Comparison of ENCODE assay signal across 1 cellular context in genomic region chr2:33475381-33476099, GRCh38.
TF ChIP-seq lines count a peak whose summit lies in the region.

No MANE protein-coding gene starts in this region.

TF ChIP-seq in K562, 482 proteins besides CTCF, POLR2A, EP300 and RAD21 (continued from another document and continues in another):
- TF ChIP-seq ZNF77 (CRISPR knock-in tag; IDR thresholded peaks at IDR 0.05) (no peak), ESRRB (CRISPR knock-in tag; IDR thresholded peaks at IDR 0.05; ENCODE audit: borderline replicate concordance) (no peak), CHD4 (IDR thresholded peaks at IDR 0.05; ENCODE audit: insufficient read depth, insufficient replicate concordance, low read depth, low read length, poor library complexity, severe bottlenecking) (no peak), MYC (IDR thresholded peaks at IDR 0.05; ENCODE audit: low read depth, low read length) (0 out of 2 replicates have a peak, but pooled peaks have one; percentile 39), MYC (CRISPR knock-in tag; IDR thresholded peaks at IDR 0.05; ENCODE audit: borderline replicate concordance, low read depth) (no peak), ELF1 (tag; IDR thresholded peaks at IDR 0.05) (peak; percentile 59), ZBTB33 (CRISPR knock-in tag; IDR thresholded peaks at IDR 0.05) (0 out of 2 replicates have a peak, but pooled peaks have one; percentile 37), PRMT5 (CRISPR knock-in tag; IDR thresholded peaks at IDR 0.05) (no peak), ETV1 (tag; conservative IDR thresholded peaks at IDR 0.05; ENCODE audit: low read depth) (peak; percentile 36; the same call in 1 of the 2 replicates), ZEB2 (IDR thresholded peaks at IDR 0.05) (peak; percentile 42; the same call in 1 of the 2 replicates), ZNF3 (CRISPR knock-in tag; IDR thresholded peaks at IDR 0.05) (no peak), ZFX (CRISPR knock-in tag; IDR thresholded peaks at IDR 0.05) (no peak), LEF1 (IDR thresholded peaks at IDR 0.05) (peak; percentile 50; the same call in 1 of the 2 replicates), FOXA3 (CRISPR knock-in tag; conservative IDR thresholded peaks at IDR 0.05 in 1 of 2, IDR thresholded peaks at IDR 0.05 in 1 of 2) (peak in 1 of 2 experiments; percentile 61; a peak in 3 of 4 replicates), HDAC2 (IDR thresholded peaks at IDR 0.05) (peak; percentile 70; the same call in 1 of the 2 replicates), KDM1A (IDR thresholded peaks at IDR 0.05) (peak; percentile 44 to 56; a peak in 1 of 4 replicates), CXXC5 (CRISPR knock-in tag; IDR thresholded peaks at IDR 0.05) (peak; percentile 76), ELF2 (CRISPR knock-in tag; IDR thresholded peaks at IDR 0.05) (peak; percentile 73; the same call in 1 of the 2 replicates), ASH1L (IDR thresholded peaks at IDR 0.05; ENCODE audit: borderline replicate concordance, low read depth, partially characterized antibody) (no peak), ID3 (CRISPR knock-in tag; IDR thresholded peaks at IDR 0.05) (no peak), ID3 (tag; IDR thresholded peaks at IDR 0.05) (no peak), IRF1 (CRISPR knock-in tag; IDR thresholded peaks at IDR 0.05; ENCODE audit: borderline replicate concordance) (no peak), ARID1B (IDR thresholded peaks at IDR 0.05) (peak; percentile 40; the same call in 1 of the 2 replicates), CTBP1 (IDR thresholded peaks at IDR 0.05; ENCODE audit: borderline replicate concordance) (peak; percentile 85; the same call in 1 of the 2 replicates), CBX3 (IDR thresholded peaks at IDR 0.05; ENCODE audit: borderline replicate concordance in 1 of 2, low read length in 2 of 2) (0 out of 3 replicates have a peak, but pooled peaks of 1 of the 2 experiments have one; percentile 30), SP2 (IDR thresholded peaks at IDR 0.05; ENCODE audit: extremely low read depth, low read depth, low read length, poor library complexity, severe bottlenecking) (no peak), ZNF445 (CRISPR knock-in tag; IDR thresholded peaks at IDR 0.05; ENCODE audit: low read depth) (no peak), SMC3 (conservative IDR thresholded peaks at IDR 0.05; ENCODE audit: insufficient read depth, low read depth, low read length) (0 out of 2 replicates have a peak, but pooled peaks have one; percentile 13), ZNF280B (CRISPR knock-in tag; IDR thresholded peaks at IDR 0.05) (no peak), CBFA2T3 (IDR thresholded peaks at IDR 0.05) (0 out of 2 replicates have a peak, but pooled peaks have one; percentile 7), KLF10 (CRISPR knock-in tag; IDR thresholded peaks at IDR 0.05) (no peak), THAP7 (CRISPR knock-in tag; IDR thresholded peaks at IDR 0.05) (no peak), ZNF507 (tag; conservative IDR thresholded peaks at IDR 0.05) (no peak), SIRT6 (IDR thresholded peaks at IDR 0.05; ENCODE audit: low read depth, low read length) (no peak), MAZ (CRISPR knock-in tag; conservative IDR thresholded peaks at IDR 0.05 in 1 of 2, IDR thresholded peaks at IDR 0.05 in 1 of 2) (0 out of 4 replicates have a peak, but pooled peaks of 1 of the 2 experiments have one; percentile 10), BMI1 (IDR thresholded peaks at IDR 0.05; ENCODE audit: low read length) (no peak), TCF7 (IDR thresholded peaks at IDR 0.05; ENCODE audit: borderline replicate concordance) (peak; percentile 33; the same call in 1 of the 2 replicates), KLF16 (IDR thresholded peaks at IDR 0.05) (peak; percentile 55; the same call in 1 of the 2 replicates), OTX1 (CRISPR knock-in tag; IDR thresholded peaks at IDR 0.05) (no peak), NCOR1 (IDR thresholded peaks at IDR 0.05) (no peak), DIDO1 (tag; IDR thresholded peaks at IDR 0.05; ENCODE audit: low read depth) (peak; percentile 34; the same call in 1 of the 2 replicates)
- TF ChIP-seq, protein P1, sequence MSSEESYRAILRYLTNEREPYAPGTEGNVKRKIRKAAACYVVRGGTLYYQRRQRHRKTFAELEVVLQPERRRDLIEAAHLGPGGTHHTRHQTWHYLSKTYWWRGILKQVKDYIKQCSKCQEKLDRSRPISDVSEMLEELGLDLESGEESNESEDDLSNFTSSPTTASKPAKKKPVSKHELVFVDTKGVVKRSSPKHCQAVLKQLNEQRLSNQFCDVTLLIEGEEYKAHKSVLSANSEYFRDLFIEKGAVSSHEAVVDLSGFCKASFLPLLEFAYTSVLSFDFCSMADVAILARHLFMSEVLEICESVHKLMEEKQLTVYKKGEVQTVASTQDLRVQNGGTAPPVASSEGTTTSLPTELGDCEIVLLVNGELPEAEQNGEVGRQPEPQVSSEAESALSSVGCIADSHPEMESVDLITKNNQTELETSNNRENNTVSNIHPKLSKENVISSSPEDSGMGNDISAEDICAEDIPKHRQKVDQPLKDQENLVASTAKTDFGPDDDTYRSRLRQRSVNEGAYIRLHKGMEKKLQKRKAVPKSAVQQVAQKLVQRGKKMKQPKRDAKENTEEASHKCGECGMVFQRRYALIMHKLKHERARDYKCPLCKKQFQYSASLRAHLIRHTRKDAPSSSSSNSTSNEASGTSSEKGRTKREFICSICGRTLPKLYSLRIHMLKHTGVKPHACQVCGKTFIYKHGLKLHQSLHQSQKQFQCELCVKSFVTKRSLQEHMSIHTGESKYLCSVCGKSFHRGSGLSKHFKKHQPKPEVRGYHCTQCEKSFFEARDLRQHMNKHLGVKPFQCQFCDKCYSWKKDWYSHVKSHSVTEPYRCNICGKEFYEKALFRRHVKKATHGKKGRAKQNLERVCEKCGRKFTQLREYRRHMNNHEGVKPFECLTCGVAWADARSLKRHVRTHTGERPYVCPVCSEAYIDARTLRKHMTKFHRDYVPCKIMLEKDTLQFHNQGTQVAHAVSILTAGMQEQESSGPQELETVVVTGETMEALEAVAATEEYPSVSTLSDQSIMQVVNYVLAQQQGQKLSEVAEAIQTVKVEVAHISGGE (CRISPR knock-in tag; IDR thresholded peaks at IDR 0.05) = no peak
- TF ChIP-seq, protein P2, sequence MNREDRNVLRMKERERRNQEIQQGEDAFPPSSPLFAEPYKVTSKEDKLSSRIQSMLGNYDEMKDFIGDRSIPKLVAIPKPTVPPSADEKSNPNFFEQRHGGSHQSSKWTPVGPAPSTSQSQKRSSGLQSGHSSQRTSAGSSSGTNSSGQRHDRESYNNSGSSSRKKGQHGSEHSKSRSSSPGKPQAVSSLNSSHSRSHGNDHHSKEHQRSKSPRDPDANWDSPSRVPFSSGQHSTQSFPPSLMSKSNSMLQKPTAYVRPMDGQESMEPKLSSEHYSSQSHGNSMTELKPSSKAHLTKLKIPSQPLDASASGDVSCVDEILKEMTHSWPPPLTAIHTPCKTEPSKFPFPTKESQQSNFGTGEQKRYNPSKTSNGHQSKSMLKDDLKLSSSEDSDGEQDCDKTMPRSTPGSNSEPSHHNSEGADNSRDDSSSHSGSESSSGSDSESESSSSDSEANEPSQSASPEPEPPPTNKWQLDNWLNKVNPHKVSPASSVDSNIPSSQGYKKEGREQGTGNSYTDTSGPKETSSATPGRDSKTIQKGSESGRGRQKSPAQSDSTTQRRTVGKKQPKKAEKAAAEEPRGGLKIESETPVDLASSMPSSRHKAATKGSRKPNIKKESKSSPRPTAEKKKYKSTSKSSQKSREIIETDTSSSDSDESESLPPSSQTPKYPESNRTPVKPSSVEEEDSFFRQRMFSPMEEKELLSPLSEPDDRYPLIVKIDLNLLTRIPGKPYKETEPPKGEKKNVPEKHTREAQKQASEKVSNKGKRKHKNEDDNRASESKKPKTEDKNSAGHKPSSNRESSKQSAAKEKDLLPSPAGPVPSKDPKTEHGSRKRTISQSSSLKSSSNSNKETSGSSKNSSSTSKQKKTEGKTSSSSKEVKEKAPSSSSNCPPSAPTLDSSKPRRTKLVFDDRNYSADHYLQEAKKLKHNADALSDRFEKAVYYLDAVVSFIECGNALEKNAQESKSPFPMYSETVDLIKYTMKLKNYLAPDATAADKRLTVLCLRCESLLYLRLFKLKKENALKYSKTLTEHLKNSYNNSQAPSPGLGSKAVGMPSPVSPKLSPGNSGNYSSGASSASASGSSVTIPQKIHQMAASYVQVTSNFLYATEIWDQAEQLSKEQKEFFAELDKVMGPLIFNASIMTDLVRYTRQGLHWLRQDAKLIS (CRISPR knock-in tag; IDR thresholded peaks at IDR 0.05) = no peak
- TF ChIP-seq, protein P3, sequence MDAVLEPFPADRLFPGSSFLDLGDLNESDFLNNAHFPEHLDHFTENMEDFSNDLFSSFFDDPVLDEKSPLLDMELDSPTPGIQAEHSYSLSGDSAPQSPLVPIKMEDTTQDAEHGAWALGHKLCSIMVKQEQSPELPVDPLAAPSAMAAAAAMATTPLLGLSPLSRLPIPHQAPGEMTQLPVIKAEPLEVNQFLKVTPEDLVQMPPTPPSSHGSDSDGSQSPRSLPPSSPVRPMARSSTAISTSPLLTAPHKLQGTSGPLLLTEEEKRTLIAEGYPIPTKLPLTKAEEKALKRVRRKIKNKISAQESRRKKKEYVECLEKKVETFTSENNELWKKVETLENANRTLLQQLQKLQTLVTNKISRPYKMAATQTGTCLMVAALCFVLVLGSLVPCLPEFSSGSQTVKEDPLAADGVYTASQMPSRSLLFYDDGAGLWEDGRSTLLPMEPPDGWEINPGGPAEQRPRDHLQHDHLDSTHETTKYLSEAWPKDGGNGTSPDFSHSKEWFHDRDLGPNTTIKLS (IDR thresholded peaks at IDR 0.05; ENCODE audit: borderline replicate concordance, low read depth) = 0 out of 2 replicates have a peak, but pooled peaks have one; percentile 21
- TF ChIP-seq, protein P4, sequence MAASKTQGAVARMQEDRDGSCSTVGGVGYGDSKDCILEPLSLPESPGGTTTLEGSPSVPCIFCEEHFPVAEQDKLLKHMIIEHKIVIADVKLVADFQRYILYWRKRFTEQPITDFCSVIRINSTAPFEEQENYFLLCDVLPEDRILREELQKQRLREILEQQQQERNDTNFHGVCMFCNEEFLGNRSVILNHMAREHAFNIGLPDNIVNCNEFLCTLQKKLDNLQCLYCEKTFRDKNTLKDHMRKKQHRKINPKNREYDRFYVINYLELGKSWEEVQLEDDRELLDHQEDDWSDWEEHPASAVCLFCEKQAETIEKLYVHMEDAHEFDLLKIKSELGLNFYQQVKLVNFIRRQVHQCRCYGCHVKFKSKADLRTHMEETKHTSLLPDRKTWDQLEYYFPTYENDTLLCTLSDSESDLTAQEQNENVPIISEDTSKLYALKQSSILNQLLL (CRISPR knock-in tag; IDR thresholded peaks at IDR 0.05; ENCODE audit: borderline replicate concordance) = no peak
- TF ChIP-seq, protein P5, sequence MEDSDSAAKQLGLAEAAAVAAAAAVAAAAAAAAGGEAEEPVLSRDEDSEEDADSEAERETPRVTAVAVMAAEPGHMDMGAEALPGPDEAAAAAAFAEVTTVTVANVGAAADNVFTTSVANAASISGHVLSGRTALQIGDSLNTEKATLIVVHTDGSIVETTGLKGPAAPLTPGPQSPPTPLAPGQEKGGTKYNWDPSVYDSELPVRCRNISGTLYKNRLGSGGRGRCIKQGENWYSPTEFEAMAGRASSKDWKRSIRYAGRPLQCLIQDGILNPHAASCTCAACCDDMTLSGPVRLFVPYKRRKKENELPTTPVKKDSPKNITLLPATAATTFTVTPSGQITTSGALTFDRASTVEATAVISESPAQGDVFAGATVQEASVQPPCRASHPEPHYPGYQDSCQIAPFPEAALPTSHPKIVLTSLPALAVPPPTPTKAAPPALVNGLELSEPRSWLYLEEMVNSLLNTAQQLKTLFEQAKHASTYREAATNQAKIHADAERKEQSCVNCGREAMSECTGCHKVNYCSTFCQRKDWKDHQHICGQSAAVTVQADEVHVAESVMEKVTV (CRISPR knock-in tag; IDR thresholded peaks at IDR 0.05) = peak; percentile 40; the same call in 1 of the 2 replicates
